Comparison of ENCODE assay signal across 10 cellular contexts in the genomic region with DNA sequence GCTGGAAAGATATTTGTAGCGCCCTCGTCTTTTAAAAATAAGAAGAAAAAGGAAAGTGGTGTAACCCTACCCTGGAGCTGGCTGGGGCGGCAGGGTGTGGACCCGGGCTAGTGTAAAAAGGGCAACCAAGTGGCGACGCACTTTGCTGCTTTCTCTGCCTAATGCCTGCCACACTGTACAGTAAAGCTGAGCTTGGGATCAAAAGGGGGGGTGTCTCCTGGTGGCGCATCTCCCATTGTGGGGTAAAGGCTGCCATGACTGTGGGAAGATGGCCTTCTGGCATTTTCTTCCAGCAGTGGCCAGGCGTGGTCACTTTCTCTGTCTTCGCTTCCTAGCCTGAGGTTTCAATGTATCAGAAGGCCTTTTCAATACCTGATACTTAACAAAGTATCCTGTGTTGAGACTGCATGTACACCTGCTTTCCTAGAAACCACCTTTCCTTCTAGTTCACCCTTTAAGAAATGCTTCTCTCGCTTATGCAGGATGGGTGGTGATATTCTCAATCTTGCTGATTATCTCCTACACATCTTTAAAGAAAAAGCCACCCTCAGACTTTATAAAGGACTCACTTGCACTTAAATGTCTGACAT. TPM values are rescaled to one million over a fixed set of nuclear protein-coding genes. Genes with fewer than 3 reads are reported as not detected.
DNase-seq lines count a peak whose midpoint lies in the region; ATAC-seq and TF ChIP-seq lines count a peak whose summit lies in the region.
"Had no signal": no experiment of that assay in that cellular context is flagged by ENCODE, and none has a peak within 500 bp of the region (broad histone marks: within the 10 kb centered on the region; RNA-seq: fewer than 3 reads in every experiment).

No MANE protein-coding gene starts in this region.

- no peak for DNase-seq in CD8-positive, alpha-beta T cell
- DNase-seq in Jurkat, Clone E6-1 (ENCODE audit: low read depth, low spot score), result no peak
- DNase-seq in astrocyte of the hippocampus (ENCODE audit: low read depth, low spot score) (peak; percentile 52), gastrocnemius medialis (peak in 1 of 2 donors; percentile 56), KG1 (lab: John Stamatoyannopoulos, UW) (no peak)

- H3K27ac Mint-ChIP-seq in CD8-positive, alpha-beta T cell, result peak overlapping the region; percentile 98

- peak overlapping the region; percentile 56 for H3K27ac ChIP-seq in CD8-positive, alpha-beta T cell (ENCODE audit: low read depth, low read length)
- peak overlapping the region; percentile 95 to 99 (median 97) for H3K27ac ChIP-seq in gastrocnemius medialis

- peaks cover 33% of the 10 kb centered on the region for H3K36me3 Mint-ChIP-seq in CD8-positive, alpha-beta T cell

- H3K4me1 Mint-ChIP-seq in CD8-positive, alpha-beta T cell (ENCODE audit: low read depth), result peaks cover 77% of the 10 kb centered on the region

- intact Hi-C loops in CD8-positive, alpha-beta T cell (cut with DNase I, micrococcal nuclease), result loop anchor here (2.0 to 10.0 kb wide), 4 partner anchors 35 to 1431 kb away; a partner anchor contains a TSS
- intact Hi-C loops in gastrocnemius medialis (cut with DNase I; ENCODE audit: low total_unique reads), result loop anchor here (2.0 kb wide), 1 partner anchor 33 kb away; no protein-coding TSS in a partner anchor

- H3K27me3 ChIP-seq in CD8-positive, alpha-beta T cell (ENCODE audit: insufficient read depth, low read length), result no peaks in the 10 kb centered on the region
- H3K27me3 ChIP-seq in iPS-15b (ENCODE audit: control insufficient read depth, insufficient read depth, low read length), result no peaks in the 10 kb centered on the region
- H3K27me3 ChIP-seq in gastrocnemius medialis, result no peaks in the 10 kb centered on the region

- peaks cover 68% of the 10 kb centered on the region for H3K4me1 ChIP-seq in CD8-positive, alpha-beta T cell (ENCODE audit: insufficient read depth, low read length)
- peaks cover 10% of the 10 kb centered on the region for H3K4me1 ChIP-seq in iPS-15b (ENCODE audit: control insufficient read depth, insufficient read depth, low read length)
- peaks cover 77 to 80% of the 10 kb centered on the region in 2 donors for H3K4me1 ChIP-seq in gastrocnemius medialis

- H3K4me3 Mint-ChIP-seq in CD8-positive, alpha-beta T cell, result peak overlapping the region; percentile 96

- in situ Hi-C loops in gastrocnemius medialis (cut with MboI; ENCODE audit: low sequenced_read_pairs in 4 of 4), result no loop called here

- POLR2A ChIA-PET in CD8-positive, alpha-beta T cell (lab: Charles Lee), result interaction anchor here (0.7 to 3.3 kb wide), 4 partner anchors 8 to 73 kb away, joined by 3 to 40 read pairs (median 8); a partner anchor contains a TSS

- H3K27me3 Mint-ChIP-seq in CD8-positive, alpha-beta T cell (ENCODE audit: low read depth), result no peaks in the 10 kb centered on the region

- TF ChIP-seq POLR2A in gastrocnemius medialis (IDR thresholded peaks at IDR 0.05), result no peak

- peak overlapping the region; percentile 4 for H3K9ac ChIP-seq in iPS-15b (ENCODE audit: low read depth, low read length)

- H3K9me3 ChIP-seq in CD8-positive, alpha-beta T cell (ENCODE audit: low read length), result no peaks in the 10 kb centered on the region
- H3K9me3 ChIP-seq in iPS-15b (ENCODE audit: control insufficient read depth, insufficient read depth, low read length), result no peaks in the 10 kb centered on the region
- no peaks in the 10 kb centered on the region for H3K9me3 ChIP-seq in gastrocnemius medialis

- no peaks in the 10 kb centered on the region for H3K9me3 Mint-ChIP-seq in CD8-positive, alpha-beta T cell

- ATAC-seq in CD8-positive, alpha-beta T cell, result no peak
- peak; percentile 3 to 7 for ATAC-seq in gastrocnemius medialis
- no peak for ATAC-seq in GM21529 (IDR thresholded peaks at IDR 0.05; ENCODE audit: unreplicated experiment)
- no peak for ATAC-seq in HG03571 (IDR thresholded peaks at IDR 0.05; ENCODE audit: unreplicated experiment)

- CTCF ChIA-PET in CD8-positive, alpha-beta T cell (lab: Charles Lee), result interaction anchor here (1.0 to 3.1 kb wide), 5 partner anchors 12 to 220 kb away, joined by 3 to 11 read pairs (median 4); a partner anchor contains a TSS

- peak overlapping the region; percentile 96 for H3K4me3 ChIP-seq in CD8-positive, alpha-beta T cell (ENCODE audit: low read depth, low read length)
- H3K4me3 ChIP-seq in Jurkat, Clone E6-1 (ENCODE audit: low read length), result peak overlapping the region; percentile 73
- H3K4me3 ChIP-seq in iPS-15b (ENCODE audit: low read depth, low read length) (peak overlapping the region; percentile 84), gastrocnemius medialis (peak overlapping the region; percentile 85 to 97 (median 88))

- TF ChIP-seq CTCF in CD8-positive, alpha-beta T cell (IDR thresholded peaks at IDR 0.05), result no peak
- TF ChIP-seq CTCF in gastrocnemius medialis (IDR thresholded peaks at IDR 0.05 in 4 of 5, conservative IDR thresholded peaks at IDR 0.05 in 1 of 5), result no peak

- no peaks in the 10 kb centered on the region for H3K36me3 ChIP-seq in CD8-positive, alpha-beta T cell (ENCODE audit: insufficient read depth, low read length)
- no peaks in the 10 kb centered on the region for H3K36me3 ChIP-seq in iPS-15b (ENCODE audit: control insufficient read depth, insufficient read depth, low read length)
- no peaks in the 10 kb centered on the region for H3K36me3 ChIP-seq in gastrocnemius medialis

RNA-seq across cellular contexts. Expression of a gene that starts 0.9 kb away (rescaled TPM):
- 10 to 100 TPM; 44.8 to 52.9 TPM for total RNA-seq in CD8-positive, alpha-beta T cell
- polyA plus RNA-seq in Jurkat, Clone E6-1 (2012; ENCODE audit: insufficient read depth, insufficient read length), result 73.4 TPM
- 100 to 1,000 TPM; 108 to 181 (median 145) TPM for total RNA-seq in gastrocnemius medialis

RNA-seq across cellular contexts. Expression of a gene that starts 5.5 kb away (rescaled TPM):
- 10 to 100 TPM; 35.0 to 43.5 TPM for total RNA-seq in CD8-positive, alpha-beta T cell
- polyA plus RNA-seq in Jurkat, Clone E6-1 (2012; ENCODE audit: insufficient read depth, insufficient read length), result 97.8 TPM
- total RNA-seq in gastrocnemius medialis, result 10 to 100 TPM; 29.3 to 42.2 (median 36.0) TPM

RNA-seq across cellular contexts. Expression of a gene that starts 33.5 kb away (rescaled TPM):
- total RNA-seq in CD8-positive, alpha-beta T cell, result 100 to 1,000 TPM in 1 of 2 experiments, 10 to 100 TPM in 1; 97.9 to 103 TPM
- polyA plus RNA-seq in Jurkat, Clone E6-1 (2012; ENCODE audit: insufficient read depth, insufficient read length), result 17.2 TPM
- 10 to 100 TPM; 27.0 to 49.6 (median 33.5) TPM for total RNA-seq in gastrocnemius medialis

RNA-seq across cellular contexts. Expression of a gene that starts 36.8 kb away (rescaled TPM):
- total RNA-seq in CD8-positive, alpha-beta T cell, result not detected
- polyA plus RNA-seq in Jurkat, Clone E6-1 (2012; ENCODE audit: insufficient read depth, insufficient read length), result not detected
- total RNA-seq in gastrocnemius medialis, result 100 to 1,000 TPM in 3 of 4 donors, 10 to 100 TPM in 1; 31.0 to 194 (median 113) TPM
- total RNA-seq: subcutaneous adipose tissue; T-helper 2 cell treated with Interferon-gamma antibody and Interleukin-4, amounts not matched to agents 100 ng/mL and 5 ng/mL, for 36 hours had no signal

Comparison
In these comparisons a context has a peak if more than half of its experiments do, and no peak if none do; other contexts are left out.
1. ATAC-seq: peak in gastrocnemius medialis (2 of 2); none in CD8-positive, alpha-beta T cell (single experiment), GM21529 (single experiment) and HG03571 (single experiment).
2. Peak in every context shown above with its lines, with median percentiles within 50 percentile points of each other: H3K4me3 ChIP-seq.